Comparison of ENCODE assay signal across 1 cellular context in the genomic region with DNA sequence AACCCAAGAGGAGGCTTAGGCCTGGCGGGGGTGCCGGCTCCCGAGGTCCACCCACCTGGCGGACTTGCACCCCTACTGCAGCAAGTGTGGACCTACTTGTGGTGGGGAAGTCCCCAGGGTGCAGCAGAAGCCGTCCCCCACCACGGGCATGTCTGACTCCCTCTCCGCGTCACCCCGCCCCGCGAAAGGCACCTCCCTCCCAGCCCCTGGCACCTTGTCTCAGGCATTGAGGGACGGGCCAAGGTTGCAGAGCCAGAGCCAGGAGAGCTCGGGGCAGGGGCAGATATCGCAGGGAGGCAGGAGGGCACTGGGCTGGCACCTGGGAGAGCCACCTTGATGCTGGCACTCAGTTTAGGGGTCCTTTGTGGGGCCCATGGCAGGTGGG.
TF ChIP-seq lines count a peak whose summit lies in the region.

No MANE protein-coding gene starts in this region.

TF ChIP-seq in GM12878, 131 proteins besides CTCF, POLR2A, EP300 and RAD21:
- no peak for TF ChIP-seq MEF2A (IDR thresholded peaks at IDR 0.05; ENCODE audit: insufficient read depth, low read depth, low read length)
- TF ChIP-seq MEF2B (IDR thresholded peaks at IDR 0.05; ENCODE audit: partially characterized antibody, poor library complexity, severe bottlenecking) = no peak
- TF ChIP-seq, protein P1, sequence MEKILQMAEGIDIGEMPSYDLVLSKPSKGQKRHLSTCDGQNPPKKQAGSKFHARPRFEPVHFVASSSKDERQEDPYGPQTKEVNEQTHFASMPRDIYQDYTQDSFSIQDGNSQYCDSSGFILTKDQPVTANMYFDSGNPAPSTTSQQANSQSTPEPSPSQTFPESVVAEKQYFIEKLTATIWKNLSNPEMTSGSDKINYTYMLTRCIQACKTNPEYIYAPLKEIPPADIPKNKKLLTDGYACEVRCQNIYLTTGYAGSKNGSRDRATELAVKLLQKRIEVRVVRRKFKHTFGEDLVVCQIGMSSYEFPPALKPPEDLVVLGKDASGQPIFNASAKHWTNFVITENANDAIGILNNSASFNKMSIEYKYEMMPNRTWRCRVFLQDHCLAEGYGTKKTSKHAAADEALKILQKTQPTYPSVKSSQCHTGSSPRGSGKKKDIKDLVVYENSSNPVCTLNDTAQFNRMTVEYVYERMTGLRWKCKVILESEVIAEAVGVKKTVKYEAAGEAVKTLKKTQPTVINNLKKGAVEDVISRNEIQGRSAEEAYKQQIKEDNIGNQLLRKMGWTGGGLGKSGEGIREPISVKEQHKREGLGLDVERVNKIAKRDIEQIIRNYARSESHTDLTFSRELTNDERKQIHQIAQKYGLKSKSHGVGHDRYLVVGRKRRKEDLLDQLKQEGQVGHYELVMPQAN (conservative IDR thresholded peaks at IDR 0.05) = no peak
- TF ChIP-seq NFXL1 (IDR thresholded peaks at IDR 0.05; ENCODE audit: borderline replicate concordance) = no peak
- TF ChIP-seq, protein P2, sequence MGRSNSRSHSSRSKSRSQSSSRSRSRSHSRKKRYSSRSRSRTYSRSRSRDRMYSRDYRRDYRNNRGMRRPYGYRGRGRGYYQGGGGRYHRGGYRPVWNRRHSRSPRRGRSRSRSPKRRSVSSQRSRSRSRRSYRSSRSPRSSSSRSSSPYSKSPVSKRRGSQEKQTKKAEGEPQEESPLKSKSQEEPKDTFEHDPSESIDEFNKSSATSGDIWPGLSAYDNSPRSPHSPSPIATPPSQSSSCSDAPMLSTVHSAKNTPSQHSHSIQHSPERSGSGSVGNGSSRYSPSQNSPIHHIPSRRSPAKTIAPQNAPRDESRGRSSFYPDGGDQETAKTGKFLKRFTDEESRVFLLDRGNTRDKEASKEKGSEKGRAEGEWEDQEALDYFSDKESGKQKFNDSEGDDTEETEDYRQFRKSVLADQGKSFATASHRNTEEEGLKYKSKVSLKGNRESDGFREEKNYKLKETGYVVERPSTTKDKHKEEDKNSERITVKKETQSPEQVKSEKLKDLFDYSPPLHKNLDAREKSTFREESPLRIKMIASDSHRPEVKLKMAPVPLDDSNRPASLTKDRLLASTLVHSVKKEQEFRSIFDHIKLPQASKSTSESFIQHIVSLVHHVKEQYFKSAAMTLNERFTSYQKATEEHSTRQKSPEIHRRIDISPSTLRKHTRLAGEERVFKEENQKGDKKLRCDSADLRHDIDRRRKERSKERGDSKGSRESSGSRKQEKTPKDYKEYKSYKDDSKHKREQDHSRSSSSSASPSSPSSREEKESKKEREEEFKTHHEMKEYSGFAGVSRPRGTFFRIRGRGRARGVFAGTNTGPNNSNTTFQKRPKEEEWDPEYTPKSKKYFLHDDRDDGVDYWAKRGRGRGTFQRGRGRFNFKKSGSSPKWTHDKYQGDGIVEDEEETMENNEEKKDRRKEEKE (IDR thresholded peaks at IDR 0.05) = no peak
- TF ChIP-seq, protein P3, sequence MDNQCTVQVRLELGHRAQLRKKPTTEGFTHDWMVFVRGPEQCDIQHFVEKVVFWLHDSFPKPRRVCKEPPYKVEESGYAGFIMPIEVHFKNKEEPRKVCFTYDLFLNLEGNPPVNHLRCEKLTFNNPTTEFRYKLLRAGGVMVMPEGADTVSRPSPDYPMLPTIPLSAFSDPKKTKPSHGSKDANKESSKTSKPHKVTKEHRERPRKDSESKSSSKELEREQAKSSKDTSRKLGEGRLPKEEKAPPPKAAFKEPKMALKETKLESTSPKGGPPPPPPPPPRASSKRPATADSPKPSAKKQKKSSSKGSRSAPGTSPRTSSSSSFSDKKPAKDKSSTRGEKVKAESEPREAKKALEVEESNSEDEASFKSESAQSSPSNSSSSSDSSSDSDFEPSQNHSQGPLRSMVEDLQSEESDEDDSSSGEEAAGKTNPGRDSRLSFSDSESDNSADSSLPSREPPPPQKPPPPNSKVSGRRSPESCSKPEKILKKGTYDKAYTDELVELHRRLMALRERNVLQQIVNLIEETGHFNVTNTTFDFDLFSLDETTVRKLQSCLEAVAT (IDR thresholded peaks at IDR 0.05) = no peak
- no peak for TF ChIP-seq MTA2 (IDR thresholded peaks at IDR 0.05; ENCODE audit: low read depth)
- no peak for TF ChIP-seq PAX8 (IDR thresholded peaks at IDR 0.05)
- TF ChIP-seq SIN3A (IDR thresholded peaks at IDR 0.05; ENCODE audit: low read depth, low read length) = no peak
- no peak for TF ChIP-seq NR2C2 (IDR thresholded peaks at IDR 0.05; ENCODE audit: borderline replicate concordance, control insufficient read depth, insufficient read length, low read depth)
- no peak for TF ChIP-seq ASH2L (IDR thresholded peaks at IDR 0.05; ENCODE audit: borderline replicate concordance, low read depth)
- no peak for TF ChIP-seq SRF (IDR thresholded peaks at IDR 0.05; ENCODE audit: low read depth in 2 of 2, low read length in 2 of 2)
- TF ChIP-seq PAX5 (IDR thresholded peaks at IDR 0.05; ENCODE audit: borderline replicate concordance, low read depth, low read length) = no peak
- no peak for TF ChIP-seq ZZZ3 (IDR thresholded peaks at IDR 0.05; ENCODE audit: control insufficient read depth, insufficient read length, low read depth)
TF ChIP-seq in GM12878: peak in this region for 0.
